ENCODE assay signal across 11 cellular contexts in the genomic region with DNA sequence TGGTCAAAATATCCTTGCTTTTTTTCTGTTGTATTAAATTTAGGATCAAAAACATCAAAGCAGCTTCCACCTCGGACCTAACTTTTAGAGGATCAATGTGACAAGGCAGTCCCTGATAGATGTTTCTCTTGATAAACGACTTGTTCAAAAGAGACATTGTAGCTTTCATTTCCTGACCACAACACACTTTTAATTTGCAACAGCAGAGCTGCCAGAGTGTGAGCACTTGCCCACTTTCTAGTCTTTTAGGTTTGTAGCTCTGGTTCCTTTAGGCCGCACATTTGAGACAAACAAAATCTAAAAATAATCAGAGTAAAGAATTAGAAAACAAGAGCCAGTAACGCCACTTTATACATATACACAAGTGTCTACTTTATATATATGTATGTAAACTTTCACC. TPM values are rescaled to one million over a fixed set of nuclear protein-coding genes. Genes with fewer than 3 reads are reported as not detected.
DNase-seq lines count a peak whose midpoint lies in the region; ATAC-seq and TF ChIP-seq lines count a peak whose summit lies in the region.
"Had no signal": no experiment of that assay in that cellular context is flagged by ENCODE, and none has a peak within 500 bp of the region (broad histone marks: within the 10 kb centered on the region; RNA-seq: fewer than 3 reads in every experiment).

No MANE protein-coding gene starts in this region.

- H3K27ac ChIP-seq in gastroesophageal sphincter, result peak overlapping the region; percentile 59 to 95 (median 80)
- peak overlapping the region; percentile 51 for H3K27ac ChIP-seq in rectal smooth muscle tissue (ENCODE audit: low read depth, low read length)

- H3K27me3 ChIP-seq in gastroesophageal sphincter (no peaks in the 10 kb centered on the region), rectal smooth muscle tissue (ENCODE audit: control insufficient read depth, insufficient read depth, low read length) (no peaks in the 10 kb centered on the region)

- H3K9me3 ChIP-seq in gastroesophageal sphincter, result no peaks in the 10 kb centered on the region

- ATAC-seq in gastroesophageal sphincter, result no peak

- TF ChIP-seq POLR2A in gastroesophageal sphincter (IDR thresholded peaks at IDR 0.05), result no peak

- no peak overlapping the region for H3K9ac ChIP-seq in rectal smooth muscle tissue (ENCODE audit: low read length)

- H3K4me3 ChIP-seq in gastroesophageal sphincter (peak overlapping the region in 1 of 2 donors; percentile 77), rectal smooth muscle tissue (ENCODE audit: low read length) (peak overlapping the region; percentile 21)
- H3K4me3 ChIP-seq: lung had no signal

- 17 to 32% methylated on average over 4 of the region's 4 CpGs for WGBS in gastroesophageal sphincter (ENCODE audit: low coverage in 1 of 2), 2 donors

- TF ChIP-seq CTCF in gastroesophageal sphincter (IDR thresholded peaks at IDR 0.05), result no peak

- H3K4me1 ChIP-seq in gastroesophageal sphincter, result peaks cover 0 to 35% (median 0%) of the 10 kb centered on the region in 3 donors
- peaks cover 4% of the 10 kb centered on the region for H3K4me1 ChIP-seq in rectal smooth muscle tissue (ENCODE audit: control insufficient read depth, insufficient read depth, low read length)

- TF ChIP-seq EP300 in gastroesophageal sphincter (IDR thresholded peaks at IDR 0.05), result no peak

- H3K36me3 ChIP-seq in gastroesophageal sphincter (no peaks in the 10 kb centered on the region), rectal smooth muscle tissue (ENCODE audit: control insufficient read depth, insufficient read depth, low read length) (no peaks in the 10 kb centered on the region)

- DNase-seq in DMS114 treated with DMSO at 0.1 percent for 48 hours (lab: John Stamatoyannopoulos, UW; ENCODE audit: unreplicated experiment) (peak; percentile 51), RPMI7951 (ENCODE audit: low read depth) (peak; percentile 60), ureter (ENCODE audit: low spot score) (no peak), GF-D8 (lab: John Stamatoyannopoulos, UW) (no peak), NCI-H524 treated with DMSO at 0.1 percent for 48 hours (lab: John Stamatoyannopoulos, UW) (no peak), HUDEP-2 (lab: John Stamatoyannopoulos, UW; ENCODE audit: unreplicated experiment in 76 of 76) (no peak)
- DNase-seq: CD4-positive, alpha-beta T cell; NCI-H187 treated with DMSO at 0.1 percent for 48 hours had no signal

RNA-seq across cellular contexts. Expression of a gene that starts 3.1 kb away (rescaled TPM):
- total RNA-seq in RPMI7951 (2014; rRNA removed; shearing (Covaris generic)), result 5.3 and 5.8 TPM in 2 replicates
- total RNA-seq in gastroesophageal sphincter (10 to 100 TPM in 2 of 4 donors, 1 to 10 TPM in 2; 5.0 to 17.5 (median 10.2) TPM), ureter (8.0 TPM)
- total RNA-seq: CD4-positive, alpha-beta T cell had no signal

Comparison
In these comparisons a context has a peak if more than half of its experiments do, and no peak if none do; other contexts are left out.
1. DNase-seq: peak in DMS114 treated with DMSO at 0.1 percent for 48 hours (single experiment) and RPMI7951 (single experiment); none in ureter (single experiment), GF-D8 (single experiment), NCI-H524 treated with DMSO at 0.1 percent for 48 hours (single experiment) and HUDEP-2 (0 of 76).